8 cellular contexts compared by ENCODE assay signal in genomic region chr1:145999321-146000024, GRCh38.
DNase-seq lines count a peak whose midpoint lies in the region; ATAC-seq and TF ChIP-seq lines count a peak whose summit lies in the region.

No MANE protein-coding gene starts in this region.

- peak overlapping the region; percentile 27 for H3K9ac ChIP-seq in NT2/D1 (ENCODE audit: insufficient read length, low read depth)
- peak overlapping the region; percentile 13 for H3K9ac ChIP-seq in endocrine pancreas (ENCODE audit: control insufficient read depth, insufficient read depth, low read length)
- no peak overlapping the region for H3K9ac ChIP-seq in parathyroid adenoma

- TF ChIP-seq CTCF in GM12865 (IDR thresholded peaks at IDR 0.05; ENCODE audit: insufficient read depth, low read depth, low read length, missing control alignments) (no peak), parathyroid adenoma (IDR thresholded peaks at IDR 0.05) (no peak)

- H3K9me3 ChIP-seq in NT2/D1 (ENCODE audit: insufficient read depth, low read length) (no peaks in the 10 kb centered on the region), endocrine pancreas (ENCODE audit: control insufficient read depth, low read length) (no peaks in the 10 kb centered on the region), parathyroid adenoma (ENCODE audit: control insufficient read depth, low read length) (peaks cover 9% of the 10 kb centered on the region)

- H3K27me3 ChIP-seq in NT2/D1 (ENCODE audit: insufficient read depth, insufficient read length): no peaks in the 10 kb centered on the region
- no peaks in the 10 kb centered on the region for H3K27me3 ChIP-seq in endocrine pancreas (ENCODE audit: control insufficient read depth, insufficient read depth, low read length)
- H3K27me3 ChIP-seq in parathyroid adenoma (ENCODE audit: control insufficient read depth, insufficient read depth, low read length): no peaks in the 10 kb centered on the region

- H3K4me1 ChIP-seq in NT2/D1 (ENCODE audit: insufficient read depth, insufficient read length) (no peaks in the 10 kb centered on the region), endocrine pancreas (ENCODE audit: control insufficient read depth, insufficient read depth, low read length) (peaks cover 9% of the 10 kb centered on the region), parathyroid adenoma (peaks cover 12% of the 10 kb centered on the region)

- H3K4me3 ChIP-seq in GM12865 (ENCODE audit: low read depth, low read length) (no peak overlapping the region), NT2/D1 (ENCODE audit: insufficient read length, low read depth) (no peak overlapping the region), endocrine pancreas (ENCODE audit: control insufficient read depth, insufficient read depth, low read length) (no peak overlapping the region), parathyroid adenoma (ENCODE audit: low read depth, low read length) (peak overlapping the region; percentile 100)

- H3K27ac ChIP-seq in parathyroid adenoma: peak overlapping the region; percentile 100

- peak overlapping the region; percentile 96 for H3K4me2 ChIP-seq in parathyroid adenoma (ENCODE audit: low read length)

- H3K36me3 ChIP-seq in NT2/D1 (ENCODE audit: insufficient read depth, insufficient read length, low read length) (peaks cover 6% of the 10 kb centered on the region), endocrine pancreas (ENCODE audit: control insufficient read depth, insufficient read depth, low read length) (no peaks in the 10 kb centered on the region), parathyroid adenoma (ENCODE audit: control insufficient read depth, insufficient read depth, low read length) (peaks cover 18% of the 10 kb centered on the region)

- DNase-seq in GM12865 (ENCODE audit: low read depth) (peak; percentile 18), NT2/D1 (ENCODE audit: low read depth, low spot score) (no peak), NCI-H1930 (lab: John Stamatoyannopoulos, UW) (no peak), cortex of kidney (lab: John Stamatoyannopoulos, UW) (no peak)
- no peak for DNase-seq in stimulated activated CD4-positive, alpha-beta T cell treated with anti-CD3 and anti-CD28 coated beads, Interleukin-2, amount 100 ng/mL, for 24 hours

- ATAC-seq in HG02759 (IDR thresholded peaks at IDR 0.05; ENCODE audit: unreplicated experiment): no peak

- H2AFZ ChIP-seq in parathyroid adenoma: peak overlapping the region; percentile 35

- peaks cover 24% of the 10 kb centered on the region for H3K79me2 ChIP-seq in parathyroid adenoma
